ENCODE assay signal across 31 cellular contexts in genomic region chr13:101116826-101117225, GRCh38.
"Had no signal": no experiment of that assay in that cellular context is flagged by ENCODE, and none has a peak within 500 bp of the region (broad histone marks: within the 10 kb centered on the region; RNA-seq: fewer than 3 reads in every experiment).

No MANE protein-coding gene starts in this region.

- H3K4me1 Mint-ChIP-seq: central memory CD8-positive, alpha-beta T cell; naive B cell; stimulated activated naive B cell treated with anti-CD40 and anti-IgM and Interleukin-4, amounts not matched to agents 10 μg/mL and 1 μg/mL and 100 μg/mL, for 72 hours had no signal

- DNase-seq: activated CD4-positive, alpha-beta T cell treated with anti-CD3 and anti-CD28 coated beads for 4 hours; activated CD4-positive, alpha-beta T cell treated with anti-CD3 and anti-CD28 coated beads, Interleukin-2, amount 50 U/mL, for 4 hours; activated effector memory CD4-positive, alpha-beta T cell treated with Interleukin-2 at 50 U/mL for 16 hours; activated naive CD4-positive, alpha-beta T cell treated with Interleukin-2 at 50 U/mL for 16 hours; activated T-cell treated with anti-CD3 and anti-CD28 coated beads for 4 hours; activated T-cell treated with anti-CD3 and anti-CD28 coated beads, Interleukin-2, amount 50 U/mL, for 72 hours; anterior cingulate cortex; dermis blood vessel endothelial cell; effector CD4-positive, alpha-beta T cell; esophagus squamous epithelium; foreskin melanocyte; heart right ventricle; left cardiac atrium; left ventricle myocardium superior; mammary epithelial cell; naive B cell; occipital lobe; stimulated activated CD4-positive, alpha-beta T cell treated with anti-CD3 and anti-CD28 coated beads, Interleukin-1b, Interleukin-23, amount 100 ng/mL, for 48 hours; stimulated activated CD4-positive, alpha-beta T cell treated with anti-CD3 and anti-CD28 coated beads, Interleukin-4, amount 100 ng/mL, for 4 hours; stimulated activated CD8-positive, alpha-beta memory T cell treated with anti-CD3 and anti-CD28 coated beads, Interleukin-4, amount 100 ng/mL, for 48 hours; stimulated activated naive B cell treated with anti-CD40 and anti-IgM and Interleukin-4, amounts not matched to agents 10 μg/mL and 1 μg/mL and 100 μg/mL, for 72 hours; stomach; thyroid gland; upper lobe of right lung had no signal

- H3K4me2 ChIP-seq: smooth muscle cell had no signal

- H3K27me3 Mint-ChIP-seq: activated naive CD8-positive, alpha-beta T cell had no signal

- H3K36me3 ChIP-seq: esophagus squamous epithelium, heart right ventricle, right atrium auricular region, stomach, thyroid gland, upper lobe of right lung had no signal

- H3K9me3 Mint-ChIP-seq: activated T-cell treated with anti-CD3 and anti-CD28 coated beads, Interleukin-2, amount 50 U/mL, for 72 hours; central memory CD8-positive, alpha-beta T cell; mesothelial cell of epicardium; naive B cell; neural crest cell had no signal

- H3K27me3 ChIP-seq: heart right ventricle, right atrium auricular region, stomach, thyroid gland, upper lobe of right lung had no signal

- H3K27ac Mint-ChIP-seq: activated naive CD8-positive, alpha-beta T cell; activated T-cell treated with anti-CD3 and anti-CD28 coated beads, Interleukin-2, amount 50 U/mL, for 72 hours; mesothelial cell of epicardium; naive B cell; stimulated activated naive B cell treated with anti-CD40 and anti-IgM and Interleukin-4, amounts not matched to agents 10 μg/mL and 1 μg/mL and 100 μg/mL, for 72 hours had no signal

- H3K36me3 Mint-ChIP-seq: activated naive CD8-positive, alpha-beta T cell; mesothelial cell of epicardium; naive B cell; stimulated activated naive B cell treated with anti-CD40 and anti-IgM and Interleukin-4, amounts not matched to agents 10 μg/mL and 1 μg/mL and 100 μg/mL, for 72 hours had no signal

- H3K27ac ChIP-seq: epithelial cell of prostate, esophagus squamous epithelium, heart right ventricle, right atrium auricular region, stomach, thyroid gland, upper lobe of right lung had no signal

- H3K9me3 ChIP-seq: esophagus squamous epithelium, heart right ventricle, right atrium auricular region, stomach, thyroid gland, upper lobe of right lung had no signal

- H3K4me3 ChIP-seq: esophagus squamous epithelium, heart right ventricle, right atrium auricular region, smooth muscle cell, stomach, thyroid gland, upper lobe of right lung had no signal

- H3K4me3 Mint-ChIP-seq: activated naive CD8-positive, alpha-beta T cell; activated T-cell treated with anti-CD3 and anti-CD28 coated beads, Interleukin-2, amount 50 U/mL, for 72 hours; central memory CD8-positive, alpha-beta T cell; mesothelial cell of epicardium; naive B cell; neural crest cell; stimulated activated naive B cell treated with anti-CD40 and anti-IgM and Interleukin-4, amounts not matched to agents 10 μg/mL and 1 μg/mL and 100 μg/mL, for 72 hours had no signal

- ATAC-seq: activated T-cell treated with anti-CD3 and anti-CD28 coated beads, Interleukin-2, amount 50 U/mL, for 72 hours; heart right ventricle; left cardiac atrium; left ventricle myocardium superior; stimulated activated naive B cell treated with anti-CD40 and anti-IgM and Interleukin-4, amounts not matched to agents 10 μg/mL and 1 μg/mL and 100 μg/mL, for 72 hours; upper lobe of right lung had no signal

- H3K4me1 ChIP-seq: esophagus squamous epithelium, heart right ventricle, right atrium auricular region, stomach, thyroid gland, upper lobe of right lung had no signal
